11 cellular contexts compared by ENCODE assay signal in genomic region chr17:71438631-71439146, GRCh38.
DNase-seq lines count a peak whose midpoint lies in the region; ATAC-seq, FAIRE-seq and TF ChIP-seq lines count a peak whose summit lies in the region.
"Had no signal": no experiment of that assay in that cellular context is flagged by ENCODE, and none has a peak within 500 bp of the region (broad histone marks: within the 10 kb centered on the region; RNA-seq: fewer than 3 reads in every experiment).

No MANE protein-coding gene starts in this region.

- H3K4me2 ChIP-seq in A549, result peak overlapping the region; percentile 57

- no peak for TF ChIP-seq POLR2A in A549 (IDR thresholded peaks at IDR 0.05; ENCODE audit: low read length)

- no peaks in the 10 kb centered on the region for H3K36me3 Mint-ChIP-seq in activated T-helper 1 cell treated with anti-CD3 and anti-CD28 coated beads, Interleukin-12 subunit alpha, Interleukin-12 subunit beta, Interleukin-2, Interleukin-4 antibody, amounts not matched to agents 30 ng/mL and 10 ng/mL and 1 ng/mL, durations not matched to agents 14 hours and 24 hours and 36 hours (ENCODE audit: low read depth)
- H3K36me3 Mint-ChIP-seq: activated naive CD8-positive, alpha-beta T cell treated with anti-CD3 and anti-CD28 coated beads, Interleukin-2, amount 10 ng/mL, durations not matched to agents 7 days and 5 days had no signal

- peaks cover 25% of the 10 kb centered on the region for H3K9me3 Mint-ChIP-seq in activated T-helper 1 cell treated with anti-CD3 and anti-CD28 coated beads, Interleukin-12 subunit alpha, Interleukin-12 subunit beta, Interleukin-2, Interleukin-4 antibody, amounts not matched to agents 30 ng/mL and 10 ng/mL and 1 ng/mL, durations not matched to agents 14 hours and 24 hours and 36 hours

- ATAC-seq in A549 (peak; percentile 87 to 89), HG03097 (IDR thresholded peaks at IDR 0.05; ENCODE audit: low FRiP score, unreplicated experiment) (no peak)
- ATAC-seq: left ventricle myocardium superior had no signal

- intact Hi-C loops in activated T-helper 1 cell treated with anti-CD3 and anti-CD28 coated beads, Interleukin-12 subunit alpha, Interleukin-12 subunit beta, Interleukin-2, Interleukin-4 antibody, amounts not matched to agents 30 ng/mL and 10 ng/mL and 1 ng/mL, durations not matched to agents 14 hours and 24 hours and 36 hours (cut with micrococcal nuclease), result no loop called here

- H3K4me3 ChIP-seq in A549, result no peak overlapping the region

- H3K9me3 ChIP-seq in A549, result no peaks in the 10 kb centered on the region

- H3K4me1 Mint-ChIP-seq in activated T-helper 1 cell treated with anti-CD3 and anti-CD28 coated beads, Interleukin-12 subunit alpha, Interleukin-12 subunit beta, Interleukin-2, Interleukin-4 antibody, amounts not matched to agents 30 ng/mL and 10 ng/mL and 1 ng/mL, durations not matched to agents 14 hours and 24 hours and 36 hours (ENCODE audit: low read depth), result no peaks in the 10 kb centered on the region
- H3K4me1 Mint-ChIP-seq: activated naive CD8-positive, alpha-beta T cell treated with anti-CD3 and anti-CD28 coated beads, Interleukin-2, amount 10 ng/mL, durations not matched to agents 7 days and 5 days had no signal

- CTCF ChIA-PET in A549 (lab: Yijun Ruan, JAX), result interaction anchor here (0.5 to 1.9 kb wide), 10 partner anchors 8 to 671 kb away, joined by 3 to 9 read pairs (median 4); no protein-coding TSS in a partner anchor

- WGBS in A549 (ENCODE audit: missing lambda C conversion rate), result 2% methylated on average over 5 of the region's 5 CpGs

- peak; percentile 98 for FAIRE-seq in A549 (lab: Jason Lieb, UNC)

- peak; percentile 18 to 64; a peak in 2 of 5 replicates for TF ChIP-seq RAD21 in A549 (conservative IDR thresholded peaks at IDR 0.05 in 1 of 2, IDR thresholded peaks at IDR 0.05 in 1 of 2)

- H3K4me1 ChIP-seq in A549, result peaks cover 37% of the 10 kb centered on the region

- POLR2A ChIA-PET in A549 (lab: Yijun Ruan, JAX), result interaction anchor here (0.6 to 1.3 kb wide), 3 partner anchors 26 to 687 kb away, joined by 3 to 4 read pairs (median 3); no protein-coding TSS in a partner anchor

- DNase-seq in A549 (ENCODE audit: low read depth in 1 of 2, low spot score in 1 of 2), result peak; percentile 57 to 84
- peak; percentile 53 for DNase-seq in HK-2 (ENCODE audit: unreplicated experiment)
- DNase-seq in NCI-H748 (lab: John Stamatoyannopoulos, UW; ENCODE audit: unreplicated experiment), result peak; percentile 92
- DNase-seq in fibroblast of the conjunctiva (ENCODE audit: low read depth), result peak; percentile 79
- DNase-seq in activated T-helper 1 cell treated with anti-CD3 and anti-CD28 coated beads, Interleukin-12 subunit alpha, Interleukin-12 subunit beta, Interleukin-2, Interleukin-4 antibody, amounts not matched to agents 30 ng/mL and 10 ng/mL and 1 ng/mL, durations not matched to agents 14 hours and 24 hours and 36 hours (ENCODE audit: low spot score), result no peak
- no peak for DNase-seq in activated CD4-positive, alpha-beta T cell treated with anti-CD3 and anti-CD28 coated beads, Interleukin-2, amount 50 U/mL, for 1 hour
- no peak for DNase-seq in SKM-1 (lab: John Stamatoyannopoulos, UW; ENCODE audit: unreplicated experiment)
- DNase-seq: activated naive CD8-positive, alpha-beta T cell treated with anti-CD3 and anti-CD28 coated beads, Interleukin-2, amount 10 ng/mL, durations not matched to agents 7 days and 5 days; left ventricle myocardium superior had no signal

- H3K27me3 Mint-ChIP-seq in activated T-helper 1 cell treated with anti-CD3 and anti-CD28 coated beads, Interleukin-12 subunit alpha, Interleukin-12 subunit beta, Interleukin-2, Interleukin-4 antibody, amounts not matched to agents 30 ng/mL and 10 ng/mL and 1 ng/mL, durations not matched to agents 14 hours and 24 hours and 36 hours (ENCODE audit: insufficient read depth), result no peaks in the 10 kb centered on the region
- H3K27me3 Mint-ChIP-seq: activated naive CD8-positive, alpha-beta T cell treated with anti-CD3 and anti-CD28 coated beads, Interleukin-2, amount 10 ng/mL, durations not matched to agents 7 days and 5 days had no signal

- no peak overlapping the region for H3K27ac Mint-ChIP-seq in activated T-helper 1 cell treated with anti-CD3 and anti-CD28 coated beads, Interleukin-12 subunit alpha, Interleukin-12 subunit beta, Interleukin-2, Interleukin-4 antibody, amounts not matched to agents 30 ng/mL and 10 ng/mL and 1 ng/mL, durations not matched to agents 14 hours and 24 hours and 36 hours
- H3K27ac Mint-ChIP-seq: activated naive CD8-positive, alpha-beta T cell treated with anti-CD3 and anti-CD28 coated beads, Interleukin-2, amount 10 ng/mL, durations not matched to agents 7 days and 5 days had no signal

- H3K27ac ChIP-seq in A549, result peak overlapping the region; percentile 58 to 80
- H3K27ac ChIP-seq: C4-2B had no signal

- peak; percentile 41 to 75; a peak in 2 of 5 replicates for TF ChIP-seq EP300 in A549 (IDR thresholded peaks at IDR 0.05)

- no peak overlapping the region for H3K4me3 Mint-ChIP-seq in activated T-helper 1 cell treated with anti-CD3 and anti-CD28 coated beads, Interleukin-12 subunit alpha, Interleukin-12 subunit beta, Interleukin-2, Interleukin-4 antibody, amounts not matched to agents 30 ng/mL and 10 ng/mL and 1 ng/mL, durations not matched to agents 14 hours and 24 hours and 36 hours
- H3K4me3 Mint-ChIP-seq: activated naive CD8-positive, alpha-beta T cell treated with anti-CD3 and anti-CD28 coated beads, Interleukin-2, amount 10 ng/mL, durations not matched to agents 7 days and 5 days had no signal

- peak; percentile 38; the same call in 2 of the 3 replicates for TF ChIP-seq CTCF in A549 (IDR thresholded peaks at IDR 0.05)

TF ChIP-seq in A549, 52 proteins besides CTCF, POLR2A, EP300 and RAD21 (continues in another document):
- TF ChIP-seq E2F6 (IDR thresholded peaks at IDR 0.05; ENCODE audit: borderline replicate concordance, low read depth) (no peak), EHF (CRISPR knock-in tag; IDR thresholded peaks at IDR 0.05) (no peak), MYC (IDR thresholded peaks at IDR 0.05; ENCODE audit: borderline replicate concordance, low read length) (0 out of 2 replicates have a peak, but pooled peaks have one; percentile 15), HES2 (IDR thresholded peaks at IDR 0.05) (peak; percentile 61; the same call in 1 of the 2 replicates), FOSL2 (IDR thresholded peaks at IDR 0.05) (peak; percentile 93), FOSL2 (CRISPR knock-in tag; IDR thresholded peaks at IDR 0.05) (peak; percentile 96), JUN (IDR thresholded peaks at IDR 0.05) (peak; percentile 76 to 89), CEBPB (IDR thresholded peaks at IDR 0.05) (peak; percentile 80 to 91), FOXS1 (CRISPR knock-in tag; IDR thresholded peaks at IDR 0.05) (peak; percentile 81; the same call in 1 of the 2 replicates), RFX5 (IDR thresholded peaks at IDR 0.05) (no peak), HEYL (CRISPR knock-in tag; IDR thresholded peaks at IDR 0.05) (no peak), HOXA7 (CRISPR knock-in tag; IDR thresholded peaks at IDR 0.05) (no peak), HDAC2 (IDR thresholded peaks at IDR 0.05) (no peak), BCL3 (IDR thresholded peaks at IDR 0.05) (0 out of 3 replicates have a peak, but pooled peaks have one; percentile 65), BHLHE40 (IDR thresholded peaks at IDR 0.05; ENCODE audit: low read depth, low read length) (no peak), RNF2 (IDR thresholded peaks at IDR 0.05; ENCODE audit: borderline replicate concordance, low read depth) (no peak), ZC3H11A (IDR thresholded peaks at IDR 0.05) (no peak), TP53 (CRISPR knock-in tag; IDR thresholded peaks at IDR 0.05) (no peak), NPAS2 (CRISPR knock-in tag; IDR thresholded peaks at IDR 0.05; ENCODE audit: borderline replicate concordance) (no peak), POLR2AphosphoS2 (conservative IDR thresholded peaks at IDR 0.05; ENCODE audit: low read length) (no peak), RCOR1 (IDR thresholded peaks at IDR 0.05; ENCODE audit: low read depth, low read length) (no peak), CHD4 (IDR thresholded peaks at IDR 0.05; ENCODE audit: borderline replicate concordance) (no peak), ZFP36 (IDR thresholded peaks at IDR 0.05; ENCODE audit: borderline replicate concordance, partially characterized antibody) (no peak), HOXB13 (CRISPR knock-in tag; IDR thresholded peaks at IDR 0.05; ENCODE audit: low read depth) (no peak), ESRRA (IDR thresholded peaks at IDR 0.05; ENCODE audit: borderline replicate concordance, low read length) (no peak), KDM5A (IDR thresholded peaks at IDR 0.05) (no peak), HOXB5 (CRISPR knock-in tag; IDR thresholded peaks at IDR 0.05) (0 out of 2 replicates have a peak, but pooled peaks have one; percentile 50), SMC3 (IDR thresholded peaks at IDR 0.05) (peak; percentile 39; the same call in 1 of the 3 replicates), ZSCAN20 (CRISPR knock-in tag; IDR thresholded peaks at IDR 0.05) (no peak)
- TF ChIP-seq, protein P1, sequence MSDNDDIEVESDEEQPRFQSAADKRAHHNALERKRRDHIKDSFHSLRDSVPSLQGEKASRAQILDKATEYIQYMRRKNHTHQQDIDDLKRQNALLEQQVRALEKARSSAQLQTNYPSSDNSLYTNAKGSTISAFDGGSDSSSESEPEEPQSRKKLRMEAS (IDR thresholded peaks at IDR 0.05), result peak; percentile 89

Comparison
In these comparisons a context has a peak if more than half of its experiments do, and no peak if none do; other contexts are left out.
1. DNase-seq: peak in A549 (2 of 2), HK-2 (single experiment), NCI-H748 (single experiment) and fibroblast of the conjunctiva (single experiment); none in activated T-helper 1 cell treated with anti-CD3 and anti-CD28 coated beads, Interleukin-12 subunit alpha, Interleukin-12 subunit beta, Interleukin-2, Interleukin-4 antibody, amounts not matched to agents 30 ng/mL and 10 ng/mL and 1 ng/mL, durations not matched to agents 14 hours and 24 hours and 36 hours (single experiment), activated CD4-positive, alpha-beta T cell treated with anti-CD3 and anti-CD28 coated beads, Interleukin-2, amount 50 U/mL, for 1 hour (single experiment) and SKM-1 (single experiment).